Comparison of ENCODE assay signal across 26 cellular contexts in the genomic region with DNA sequence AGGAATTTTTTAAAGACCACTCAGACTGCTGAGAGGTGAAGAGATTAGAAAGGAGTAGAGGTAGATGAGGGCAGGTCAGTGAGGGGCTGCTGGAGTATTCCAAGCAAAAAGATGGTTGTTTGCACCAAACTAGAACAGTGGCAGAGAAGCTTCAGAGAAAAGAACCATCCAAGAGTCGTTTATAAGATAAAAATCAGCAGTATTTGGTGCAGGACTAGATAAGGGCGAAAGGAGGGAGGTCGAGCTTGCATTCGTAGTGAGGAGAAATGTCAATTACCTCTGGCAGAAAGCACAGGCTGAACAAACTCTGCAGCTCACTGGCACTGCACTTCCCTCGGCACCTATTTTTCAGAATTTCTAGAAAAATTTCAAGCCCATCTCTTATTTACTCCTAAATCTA.
"Had no signal": no experiment of that assay in that cellular context is flagged by ENCODE, and none has a peak within 500 bp of the region (broad histone marks: within the 10 kb centered on the region; RNA-seq: fewer than 3 reads in every experiment).

No MANE protein-coding gene starts in this region.

- H3K4me2 ChIP-seq: hepatocyte had no signal

- H3K36me3 Mint-ChIP-seq: memory B cell, naive B cell had no signal

- H3K27ac Mint-ChIP-seq: memory B cell, naive B cell, nephron, type B pancreatic cell had no signal

- H3K4me3 ChIP-seq: esophagus muscularis mucosa, gastroesophageal sphincter, heart left ventricle, hepatocyte, lung, mucosa of descending colon, ovary, right lobe of liver, suprapubic skin had no signal

- H3K36me3 ChIP-seq: esophagus muscularis mucosa, gastroesophageal sphincter, heart left ventricle, ovary, right lobe of liver, suprapubic skin had no signal

- H3K9me3 Mint-ChIP-seq: memory B cell; naive B cell; nephron; stimulated activated naive CD8-positive, alpha-beta T cell treated with anti-CD3 and anti-CD28 coated beads, Interleukin-15, amount 100 ng/mL, for 72 hours; type B pancreatic cell had no signal

- H3K9me3 ChIP-seq: esophagus muscularis mucosa, gastroesophageal sphincter, heart left ventricle, mucosa of descending colon, ovary, right lobe of liver, suprapubic skin had no signal

- ATAC-seq: foreskin keratinocyte; gastroesophageal sphincter; heart left ventricle; left lobe of liver; mucosa of descending colon; right lobe of liver; stimulated activated naive CD8-positive, alpha-beta T cell treated with anti-CD3 and anti-CD28 coated beads, Interleukin-15, amount 100 ng/mL, for 72 hours had no signal

- DNase-seq: effector CD8-positive, alpha-beta T cell; heart left ventricle; kidney; mucosa of descending colon; naive B cell; occipital lobe; ovary; right lobe of liver; small intestine; stimulated activated CD4-positive, alpha-beta T cell treated with anti-CD3 and anti-CD28 coated beads, Interleukin-12 subunit alpha, Interleukin-12 subunit beta, amount 100 ng/mL, for 4 hours; stimulated activated CD4-positive, alpha-beta T cell treated with anti-CD3 and anti-CD28 coated beads, Interleukin-1b, Interleukin-23, amount 100 ng/mL, for 48 hours; stimulated activated CD4-positive, alpha-beta T cell treated with anti-CD3 and anti-CD28 coated beads, Interleukin-4, amount 100 ng/mL, for 1 hour; stimulated activated CD8-positive, alpha-beta memory T cell treated with anti-CD3 and anti-CD28 coated beads, Interleukin-4, amount 100 ng/mL, for 48 hours; stimulated activated naive CD4-positive, alpha-beta T cell; stimulated activated naive CD8-positive, alpha-beta T cell treated with anti-CD3 and anti-CD28 coated beads, Interleukin-15, amount 100 ng/mL, for 72 hours had no signal

- FAIRE-seq: endothelial cell of umbilical vein, kidney, small intestine had no signal

- H3K27me3 ChIP-seq: esophagus muscularis mucosa, foreskin keratinocyte, gastroesophageal sphincter, heart left ventricle, hepatocyte, ovary, right lobe of liver, suprapubic skin had no signal

- H3K27me3 Mint-ChIP-seq: memory B cell; naive B cell; stimulated activated naive CD8-positive, alpha-beta T cell treated with anti-CD3 and anti-CD28 coated beads, Interleukin-15, amount 100 ng/mL, for 72 hours had no signal

- H3K27ac ChIP-seq: esophagus muscularis mucosa, foreskin keratinocyte, gastroesophageal sphincter, heart left ventricle, hepatocyte, ovary, right lobe of liver, suprapubic skin had no signal

- H2AFZ ChIP-seq: hepatocyte had no signal

- H3K4me3 Mint-ChIP-seq: memory B cell; nephron; stimulated activated naive CD8-positive, alpha-beta T cell treated with anti-CD3 and anti-CD28 coated beads, Interleukin-15, amount 100 ng/mL, for 72 hours; type B pancreatic cell had no signal
